ENCODE assay signal across 2 cellular contexts in the genomic region with DNA sequence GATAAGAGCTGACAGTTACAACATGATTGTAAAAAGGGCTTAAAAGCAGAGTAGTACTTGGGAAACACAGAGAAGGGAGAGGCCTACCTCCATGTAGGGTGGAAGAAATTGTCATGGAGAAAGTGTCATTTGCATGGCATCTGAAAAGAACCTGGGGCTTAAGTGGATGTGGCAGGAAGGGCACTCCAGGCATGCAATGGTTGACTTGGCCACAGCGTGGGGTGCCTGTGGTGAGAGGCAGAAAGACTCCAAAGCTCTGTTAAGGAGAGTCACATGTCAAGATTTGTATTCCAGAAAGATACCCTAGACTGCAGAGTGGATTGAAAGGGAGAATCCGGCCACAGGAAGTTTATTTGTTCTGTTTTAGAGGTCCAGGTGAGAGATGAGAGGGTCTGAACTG.
TF ChIP-seq lines count a peak whose summit lies in the region.

No MANE protein-coding gene starts in this region.

TF ChIP-seq in liver, 16 proteins besides CTCF, POLR2A, EP300 and RAD21:
- TF ChIP-seq, protein P1, sequence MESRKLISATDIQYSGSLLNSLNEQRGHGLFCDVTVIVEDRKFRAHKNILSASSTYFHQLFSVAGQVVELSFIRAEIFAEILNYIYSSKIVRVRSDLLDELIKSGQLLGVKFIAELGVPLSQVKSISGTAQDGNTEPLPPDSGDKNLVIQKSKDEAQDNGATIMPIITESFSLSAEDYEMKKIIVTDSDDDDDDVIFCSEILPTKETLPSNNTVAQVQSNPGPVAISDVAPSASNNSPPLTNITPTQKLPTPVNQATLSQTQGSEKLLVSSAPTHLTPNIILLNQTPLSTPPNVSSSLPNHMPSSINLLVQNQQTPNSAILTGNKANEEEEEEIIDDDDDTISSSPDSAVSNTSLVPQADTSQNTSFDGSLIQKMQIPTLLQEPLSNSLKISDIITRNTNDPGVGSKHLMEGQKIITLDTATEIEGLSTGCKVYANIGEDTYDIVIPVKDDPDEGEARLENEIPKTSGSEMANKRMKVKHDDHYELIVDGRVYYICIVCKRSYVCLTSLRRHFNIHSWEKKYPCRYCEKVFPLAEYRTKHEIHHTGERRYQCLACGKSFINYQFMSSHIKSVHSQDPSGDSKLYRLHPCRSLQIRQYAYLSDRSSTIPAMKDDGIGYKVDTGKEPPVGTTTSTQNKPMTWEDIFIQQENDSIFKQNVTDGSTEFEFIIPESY (IDR thresholded peaks at IDR 0.05), result no peak
- TF ChIP-seq SP1 (IDR thresholded peaks at IDR 0.05), result no peak
- no peak for TF ChIP-seq RXRA (IDR thresholded peaks at IDR 0.05)
- TF ChIP-seq, protein P2, sequence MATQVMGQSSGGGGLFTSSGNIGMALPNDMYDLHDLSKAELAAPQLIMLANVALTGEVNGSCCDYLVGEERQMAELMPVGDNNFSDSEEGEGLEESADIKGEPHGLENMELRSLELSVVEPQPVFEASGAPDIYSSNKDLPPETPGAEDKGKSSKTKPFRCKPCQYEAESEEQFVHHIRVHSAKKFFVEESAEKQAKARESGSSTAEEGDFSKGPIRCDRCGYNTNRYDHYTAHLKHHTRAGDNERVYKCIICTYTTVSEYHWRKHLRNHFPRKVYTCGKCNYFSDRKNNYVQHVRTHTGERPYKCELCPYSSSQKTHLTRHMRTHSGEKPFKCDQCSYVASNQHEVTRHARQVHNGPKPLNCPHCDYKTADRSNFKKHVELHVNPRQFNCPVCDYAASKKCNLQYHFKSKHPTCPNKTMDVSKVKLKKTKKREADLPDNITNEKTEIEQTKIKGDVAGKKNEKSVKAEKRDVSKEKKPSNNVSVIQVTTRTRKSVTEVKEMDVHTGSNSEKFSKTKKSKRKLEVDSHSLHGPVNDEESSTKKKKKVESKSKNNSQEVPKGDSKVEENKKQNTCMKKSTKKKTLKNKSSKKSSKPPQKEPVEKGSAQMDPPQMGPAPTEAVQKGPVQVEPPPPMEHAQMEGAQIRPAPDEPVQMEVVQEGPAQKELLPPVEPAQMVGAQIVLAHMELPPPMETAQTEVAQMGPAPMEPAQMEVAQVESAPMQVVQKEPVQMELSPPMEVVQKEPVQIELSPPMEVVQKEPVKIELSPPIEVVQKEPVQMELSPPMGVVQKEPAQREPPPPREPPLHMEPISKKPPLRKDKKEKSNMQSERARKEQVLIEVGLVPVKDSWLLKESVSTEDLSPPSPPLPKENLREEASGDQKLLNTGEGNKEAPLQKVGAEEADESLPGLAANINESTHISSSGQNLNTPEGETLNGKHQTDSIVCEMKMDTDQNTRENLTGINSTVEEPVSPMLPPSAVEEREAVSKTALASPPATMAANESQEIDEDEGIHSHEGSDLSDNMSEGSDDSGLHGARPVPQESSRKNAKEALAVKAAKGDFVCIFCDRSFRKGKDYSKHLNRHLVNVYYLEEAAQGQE (IDR thresholded peaks at IDR 0.05), result no peak
- no peak for TF ChIP-seq YY1 (IDR thresholded peaks at IDR 0.05)
- no peak for TF ChIP-seq HNF4G (IDR thresholded peaks at IDR 0.05)
- TF ChIP-seq TAF1 (conservative IDR thresholded peaks at IDR 0.05), result no peak
- TF ChIP-seq, protein P3, sequence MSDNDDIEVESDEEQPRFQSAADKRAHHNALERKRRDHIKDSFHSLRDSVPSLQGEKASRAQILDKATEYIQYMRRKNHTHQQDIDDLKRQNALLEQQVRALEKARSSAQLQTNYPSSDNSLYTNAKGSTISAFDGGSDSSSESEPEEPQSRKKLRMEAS (IDR thresholded peaks at IDR 0.05), result no peak

TF ChIP-seq in HepG2, 621 proteins besides CTCF, POLR2A, EP300 and RAD21:
- TF ChIP-seq TGIF2 (CRISPR knock-in tag; IDR thresholded peaks at IDR 0.05), result no peak
- no peak for TF ChIP-seq TAF1 (CRISPR knock-in tag; IDR thresholded peaks at IDR 0.05)
- no peak for TF ChIP-seq FOXM1 (CRISPR knock-in tag; IDR thresholded peaks at IDR 0.05)
- no peak for TF ChIP-seq ZNF687 (CRISPR knock-in tag; IDR thresholded peaks at IDR 0.05)
- no peak for TF ChIP-seq TBP (CRISPR knock-in tag; IDR thresholded peaks at IDR 0.05)
- TF ChIP-seq, protein P4, sequence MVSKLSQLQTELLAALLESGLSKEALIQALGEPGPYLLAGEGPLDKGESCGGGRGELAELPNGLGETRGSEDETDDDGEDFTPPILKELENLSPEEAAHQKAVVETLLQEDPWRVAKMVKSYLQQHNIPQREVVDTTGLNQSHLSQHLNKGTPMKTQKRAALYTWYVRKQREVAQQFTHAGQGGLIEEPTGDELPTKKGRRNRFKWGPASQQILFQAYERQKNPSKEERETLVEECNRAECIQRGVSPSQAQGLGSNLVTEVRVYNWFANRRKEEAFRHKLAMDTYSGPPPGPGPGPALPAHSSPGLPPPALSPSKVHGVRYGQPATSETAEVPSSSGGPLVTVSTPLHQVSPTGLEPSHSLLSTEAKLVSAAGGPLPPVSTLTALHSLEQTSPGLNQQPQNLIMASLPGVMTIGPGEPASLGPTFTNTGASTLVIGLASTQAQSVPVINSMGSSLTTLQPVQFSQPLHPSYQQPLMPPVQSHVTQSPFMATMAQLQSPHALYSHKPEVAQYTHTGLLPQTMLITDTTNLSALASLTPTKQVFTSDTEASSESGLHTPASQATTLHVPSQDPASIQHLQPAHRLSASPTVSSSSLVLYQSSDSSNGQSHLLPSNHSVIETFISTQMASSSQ (IDR thresholded peaks at IDR 0.05; ENCODE audit: low read depth), result no peak
- TF ChIP-seq, protein P4 (CRISPR knock-in tag; IDR thresholded peaks at IDR 0.05; ENCODE audit: borderline replicate concordance), result no peak
- TF ChIP-seq ZFY (CRISPR knock-in tag; IDR thresholded peaks at IDR 0.05), result no peak
- TF ChIP-seq FOXK2 (IDR thresholded peaks at IDR 0.05), result no peak
- no peak for TF ChIP-seq CHCHD3 (CRISPR knock-in tag; IDR thresholded peaks at IDR 0.05)
